Comparison of ENCODE assay signal across 8 cellular contexts in genomic region chr16:74407362-74407705, GRCh38. TPM values are rescaled to one million over a fixed set of nuclear protein-coding genes. Genes with fewer than 3 reads are reported as not detected.
DNase-seq lines count a peak whose midpoint lies in the region; TF ChIP-seq lines count a peak whose summit lies in the region.
"Not testable (repeated sequence)": the region's sequence is repeated elsewhere in the genome, so short reads cannot be mapped to it uniquely, and the experiment has no call there.

No MANE protein-coding gene starts in this region.

- H3K36me3 ChIP-seq in Peyer's patch, colonic mucosa, tibial artery: not testable (repeated sequence)

- DNase-seq in EH (ENCODE audit: low read depth) (peak; percentile 20), Peyer's patch (peak in 2 of 3 donors; percentile 47 to 54), retina (peak; percentile 85), tibial artery (peak; percentile 35 to 70)
- DNase-seq in colonic mucosa; fibroblast of villous mesenchyme (ENCODE audit: low read depth); mesothelial cell of epicardium (ENCODE audit: low spot score in 2 of 2, unreplicated experiment in 2 of 2): not testable (repeated sequence)

- H3K36me3 Mint-ChIP-seq in mesothelial cell of epicardium: not testable (repeated sequence)

- not testable (repeated sequence) for TF ChIP-seq CTCF in Peyer's patch (IDR thresholded peaks at IDR 0.05); colonic mucosa (IDR thresholded peaks at IDR 0.05); fibroblast of villous mesenchyme (IDR thresholded peaks at IDR 0.05; ENCODE audit: insufficient read depth, low read depth, low read length); mesothelial cell of epicardium (IDR thresholded peaks at IDR 0.05; ENCODE audit: unreplicated experiment); tibial artery (IDR thresholded peaks at IDR 0.05)

- H3K4me3 Mint-ChIP-seq in mesothelial cell of epicardium: peak overlapping the region; percentile 48

- not testable (repeated sequence) for H3K27me3 ChIP-seq in Peyer's patch, colonic mucosa, tibial artery

- intact Hi-C loops in colonic mucosa (cut with DNase I); tibial artery (cut with DNase I; ENCODE audit: low total_unique reads): not testable (repeated sequence)

- H3K9me3 ChIP-seq in Peyer's patch; colonic mucosa; iPS-18c (ENCODE audit: control insufficient read depth, insufficient read depth, low read length); tibial artery: not testable (repeated sequence)

- not testable (repeated sequence) for H3K4me1 Mint-ChIP-seq in mesothelial cell of epicardium

- peak overlapping the region in 3 of 4 donors; percentile 27 to 71 (median 61) for H3K27ac ChIP-seq in Peyer's patch
- not testable (repeated sequence) for H3K27ac ChIP-seq in colonic mucosa
- peak overlapping the region; percentile 84 to 87 for H3K27ac ChIP-seq in tibial artery

- H3K9ac ChIP-seq in colonic mucosa (ENCODE audit: low read depth in 2 of 2, low read length in 2 of 2): not testable (repeated sequence)

- not testable (repeated sequence) for H3K9me3 Mint-ChIP-seq in mesothelial cell of epicardium

- not testable (repeated sequence) for H3K27ac Mint-ChIP-seq in mesothelial cell of epicardium

- H3K4me1 ChIP-seq in Peyer's patch, colonic mucosa, tibial artery: not testable (repeated sequence)

- H3K4me3 ChIP-seq in Peyer's patch: peak overlapping the region; percentile 24 to 52 (median 44)
- H3K4me3 ChIP-seq in colonic mucosa: peak overlapping the region; percentile 25
- peak overlapping the region; percentile 33 for H3K4me3 ChIP-seq in fibroblast of villous mesenchyme (ENCODE audit: low read depth, low read length)
- H3K4me3 ChIP-seq in iPS-18c (ENCODE audit: insufficient read depth, low read depth, low read length): peak overlapping the region; percentile 43
- peak overlapping the region; percentile 52 to 59 for H3K4me3 ChIP-seq in tibial artery

- H3K27me3 Mint-ChIP-seq in mesothelial cell of epicardium (ENCODE audit: low read depth): not testable (repeated sequence)

- not testable (repeated sequence) for TF ChIP-seq POLR2A in Peyer's patch (IDR thresholded peaks at IDR 0.05)

RNA-seq across cellular contexts. Expression of gene CLEC18B, which starts 13.9 kb away (rescaled TPM):
- total RNA-seq in Peyer's patch: 1 to 10 TPM in 2 of 4 donors, under 1 TPM in 1, not detected in 1; 0.57 to 1.8 (median 1.2) TPM
- 1 to 10 TPM; 1.6 to 1.9 TPM for total RNA-seq in colonic mucosa
- total RNA-seq in fibroblast of villous mesenchyme: not detected in 2 replicates
- total RNA-seq in mesothelial cell of epicardium: 0.29 to 1.1 TPM (median 0.89 TPM) in 3 replicates

RNA-seq across cellular contexts. Expression of gene NPIPB15, which starts 31.2 kb away (rescaled TPM):
- total RNA-seq in Peyer's patch (10 to 100 TPM in 2 of 4 donors, 1 to 10 TPM in 1, not detected in 1; 8.4 to 35.2 (median 19.0) TPM), colonic mucosa (1 to 10 TPM in 1 of 2 donors, under 1 TPM in 1; 0.88 to 8.9 TPM), fibroblast of villous mesenchyme (0.32 and 0.86 TPM in 2 replicates), mesothelial cell of epicardium (7.2 to 8.7 TPM (median 8.7 TPM) in 3 replicates)
